ENCODE assay signal across 1 cellular context in genomic region chr1:161946071-161946987, GRCh38.
TF ChIP-seq lines count a peak whose summit lies in the region.

No MANE protein-coding gene starts in this region.

TF ChIP-seq in H1, 55 proteins besides CTCF, POLR2A, EP300 and RAD21:
- no peak for TF ChIP-seq BRCA1 (IDR thresholded peaks at IDR 0.05; ENCODE audit: low read depth, low read length)
- no peak for TF ChIP-seq CEBPB (IDR thresholded peaks at IDR 0.05; ENCODE audit: low read depth, low read length)
- TF ChIP-seq SP4 (IDR thresholded peaks at IDR 0.05; ENCODE audit: low read length) = no peak
- no peak for TF ChIP-seq TBP (IDR thresholded peaks at IDR 0.05; ENCODE audit: low read depth, low read length)
- TF ChIP-seq MAX (IDR thresholded peaks at IDR 0.05) = no peak
- TF ChIP-seq EGR1 (IDR thresholded peaks at IDR 0.05; ENCODE audit: borderline replicate concordance, low read depth, low read length) = no peak
- no peak for TF ChIP-seq YY1 (IDR thresholded peaks at IDR 0.05; ENCODE audit: low read depth, low read length)
- no peak for TF ChIP-seq TCF12 (IDR thresholded peaks at IDR 0.05; ENCODE audit: low read depth, low read length)
- TF ChIP-seq KDM4A (IDR thresholded peaks at IDR 0.05; ENCODE audit: low read depth, low read length, severe bottlenecking) = no peak
- TF ChIP-seq POU5F1 (IDR thresholded peaks at IDR 0.05; ENCODE audit: low read depth, low read length) = no peak
- TF ChIP-seq CHD2 (IDR thresholded peaks at IDR 0.05; ENCODE audit: low read length) = no peak
TF ChIP-seq in H1: peak in this region for 0.
